Comparison of ENCODE assay signal across 15 cellular contexts in the genomic region with DNA sequence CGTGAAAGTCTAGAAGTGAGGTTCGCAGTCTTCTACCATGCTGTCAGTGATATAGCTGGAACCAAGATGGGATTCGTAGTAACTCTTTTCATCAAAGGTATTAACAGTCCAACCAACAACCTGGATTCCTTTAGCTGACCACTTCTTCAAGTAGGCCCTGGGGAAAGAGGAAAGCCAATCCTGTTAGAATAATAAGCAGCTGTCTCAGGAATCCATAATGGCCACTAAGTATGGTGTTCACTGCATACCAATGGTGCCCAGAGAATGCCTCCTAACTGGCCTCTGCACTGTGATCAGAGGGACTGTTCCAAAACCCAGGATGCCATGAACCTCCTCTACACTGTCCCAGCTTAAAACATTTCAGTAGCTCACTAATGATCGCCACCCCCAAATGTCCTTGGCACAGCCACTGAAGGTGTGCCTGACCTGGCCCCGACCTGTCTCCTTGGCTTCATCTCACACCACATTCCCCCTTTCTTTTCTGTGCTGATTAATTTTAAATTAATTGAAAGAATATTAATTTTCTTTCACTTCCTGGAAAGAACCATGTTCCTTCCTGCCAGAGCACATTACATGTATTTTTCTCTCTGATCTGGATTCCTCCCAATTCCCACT. TPM values are rescaled to one million over a fixed set of nuclear protein-coding genes. Genes with fewer than 3 reads are reported as not detected.
A peak's percentile ranks its signal among the peaks of the same experiment; 100 is the strongest.
DNase-seq lines count a peak whose midpoint lies in the region; ATAC-seq, FAIRE-seq and TF ChIP-seq lines count a peak whose summit lies in the region.
"Had no signal": no experiment of that assay in that cellular context is flagged by ENCODE, and none has a peak within 500 bp of the region (broad histone marks: within the 10 kb centered on the region; RNA-seq: fewer than 3 reads in every experiment).

No MANE protein-coding gene starts in this region.

- no peak for TF ChIP-seq CTCF in HepG2 (CRISPR knock-in tag; IDR thresholded peaks at IDR 0.05)

- no peak overlapping the region for H3K4me3 Mint-ChIP-seq in activated T-cell treated with anti-CD3 and anti-CD28 coated beads, Interleukin-2, amount 50 U/mL, for 72 hours
- no peak overlapping the region for H3K4me3 Mint-ChIP-seq in T-helper 17 cell
- H3K4me3 Mint-ChIP-seq: B cell; CD4-positive, alpha-beta T cell; HFFc6 had no signal

- intact Hi-C loops in HepG2 (cut with micrococcal nuclease; ENCODE audit: unreplicated experiment): no loop called here

- H3K27ac ChIP-seq in HepG2 (ENCODE audit: extremely low read length, insufficient read depth, low read length): no peak overlapping the region

- no peak for DNase-seq in activated T-cell treated with anti-CD3 and anti-CD28 coated beads, Interleukin-2, amount 50 U/mL, for 72 hours
- DNase-seq in activated T-cell treated with anti-CD3 and anti-CD28 coated beads, Interleukin-2, amount 50 U/mL, for 1 hour: no peak
- DNase-seq in T-helper 17 cell: no peak
- peak; percentile 85 for DNase-seq in myocyte (ENCODE audit: low read depth)
- no peak for DNase-seq in DMS79 treated with DMSO at 0.1 percent for 48 hours (lab: John Stamatoyannopoulos, UW)
- no peak for DNase-seq in HepG2 (ENCODE audit: low spot score)
- no peak for DNase-seq in MG63
- DNase-seq in DMS114 treated with DMSO at 0.1 percent for 48 hours (lab: John Stamatoyannopoulos, UW; ENCODE audit: unreplicated experiment): no peak
- DNase-seq: ACHN; CD4-positive, alpha-beta T cell; DMS153; GF-D8; HCEC 1CT; HFFc6 had no signal

- no peaks in the 10 kb centered on the region for H3K79me2 ChIP-seq in HepG2 (ENCODE audit: insufficient read depth, low read length)

- peaks cover 7 to 16% of the 10 kb centered on the region in 2 donors for H3K36me3 Mint-ChIP-seq in activated T-cell treated with anti-CD3 and anti-CD28 coated beads, Interleukin-2, amount 50 U/mL, for 72 hours (ENCODE audit: insufficient read depth in 2 of 2)
- peaks cover 10% of the 10 kb centered on the region for H3K36me3 Mint-ChIP-seq in T-helper 17 cell (ENCODE audit: low read depth)

- WGBS in HepG2 (ENCODE audit: low lambda C conversion rate): 94% methylated on average over 5 of the region's 5 CpGs

- H3K4me2 ChIP-seq in HepG2 (ENCODE audit: low read depth, low read length): no peak overlapping the region

- H3K4me3 ChIP-seq in HepG2 (replicated peaks in 1 of 3; ENCODE audit: insufficient read depth in 1 of 3, low read depth in 2 of 3, low read length in 3 of 3) (no peak overlapping the region), MG63 (no peak overlapping the region)

- no peak for FAIRE-seq in HepG2 (lab: Jason Lieb, UNC)

- no peak for TF ChIP-seq POLR2A in HepG2 (IDR thresholded peaks at IDR 0.05; ENCODE audit: insufficient read depth in 1 of 2, low read depth in 2 of 2, low read length in 2 of 2)

- TF ChIP-seq EP300 in HepG2 (IDR thresholded peaks at IDR 0.05; ENCODE audit: low read depth in 2 of 2, low read length in 2 of 2) (no peak), HepG2 (CRISPR knock-in tag; IDR thresholded peaks at IDR 0.05; ENCODE audit: borderline replicate concordance) (no peak)

- no peaks in the 10 kb centered on the region for H3K27me3 Mint-ChIP-seq in activated T-cell treated with anti-CD3 and anti-CD28 coated beads, Interleukin-2, amount 50 U/mL, for 72 hours (ENCODE audit: low read depth)
- H3K27me3 Mint-ChIP-seq in T-helper 17 cell: no peaks in the 10 kb centered on the region
- H3K27me3 Mint-ChIP-seq: B cell; CD4-positive, alpha-beta T cell had no signal

- BruUV-seq in HepG2 (replicated peaks; lab: Mats Ljungman, UMichigan): no TSS peak

- H3K9ac ChIP-seq in HepG2 (ENCODE audit: insufficient read depth, low read depth, low read length): no peak overlapping the region

- H3K9me3 Mint-ChIP-seq in activated T-cell treated with anti-CD3 and anti-CD28 coated beads, Interleukin-2, amount 50 U/mL, for 72 hours: no peaks in the 10 kb centered on the region
- H3K9me3 Mint-ChIP-seq: CD4-positive, alpha-beta T cell; HFFc6 had no signal

- H3K4me1 ChIP-seq in HepG2 (ENCODE audit: insufficient read depth, low read length): no peaks in the 10 kb centered on the region

- no peak for ATAC-seq in activated T-cell treated with anti-CD3 and anti-CD28 coated beads, Interleukin-2, amount 50 U/mL, for 72 hours (replicated peaks in 1 of 2)
- no peak for ATAC-seq in T-helper 17 cell
- no peak for ATAC-seq in HepG2

- no peak overlapping the region for H2AFZ ChIP-seq in HepG2 (ENCODE audit: low read length)

- H3K27me3 ChIP-seq in HepG2 (ENCODE audit: control insufficient read depth in 1 of 2, insufficient read depth in 2 of 2, low read length in 2 of 2): no peaks in the 10 kb centered on the region
- no peaks in the 10 kb centered on the region for H3K27me3 ChIP-seq in MG63

- H3K9me3 ChIP-seq in T-helper 17 cell (ENCODE audit: control insufficient read depth, low read length, poor library complexity, severe bottlenecking) (no peaks in the 10 kb centered on the region), HepG2 (ENCODE audit: low read length) (no peaks in the 10 kb centered on the region), MG63 (no peaks in the 10 kb centered on the region)

- POLR2A ChIA-PET in HepG2 (lab: Yijun Ruan, JAX): no interaction called here

- CTCF ChIA-PET in HepG2 (lab: Yijun Ruan, JAX; ENCODE audit: low intra/inter-chr PET ratio, low total read pairs): interaction anchor here (2.0 to 3.8 kb wide), 3 partner anchors 103 to 417 kb away, joined by 12 to 77 read pairs (median 14); no protein-coding TSS in a partner anchor

- no peak for TF ChIP-seq RAD21 in HepG2 (CRISPR knock-in tag; IDR thresholded peaks at IDR 0.05)

- no peaks in the 10 kb centered on the region for H3K4me1 Mint-ChIP-seq in activated T-cell treated with anti-CD3 and anti-CD28 coated beads, Interleukin-2, amount 50 U/mL, for 72 hours (ENCODE audit: low read depth)
- H3K4me1 Mint-ChIP-seq in T-helper 17 cell: peaks cover 2% of the 10 kb centered on the region
- H3K4me1 Mint-ChIP-seq: B cell had no signal

- H3K27ac Mint-ChIP-seq in activated T-cell treated with anti-CD3 and anti-CD28 coated beads, Interleukin-2, amount 50 U/mL, for 72 hours: peak overlapping the region; percentile 75
- H3K27ac Mint-ChIP-seq in T-helper 17 cell: peak overlapping the region; percentile 4
- H3K27ac Mint-ChIP-seq: B cell; CD4-positive, alpha-beta T cell; HFFc6 had no signal

- H4K20me1 ChIP-seq in HepG2 (ENCODE audit: insufficient read depth, low read length): no peaks in the 10 kb centered on the region

- H3K36me3 ChIP-seq in HepG2 (replicated peaks in 1 of 2; ENCODE audit: control insufficient read depth in 1 of 2, insufficient read depth in 2 of 2, low read length in 2 of 2): peaks cover 23 to 56% of the 10 kb centered on the region in 2 experiments
- peaks cover 20% of the 10 kb centered on the region for H3K36me3 ChIP-seq in MG63

- in situ Hi-C loops in HepG2 (cut with HindIII; ENCODE audit: extremely low pct_ligation_motif_present, low pct_unique_long_range_greater_than_20kb): loop anchor here (5.0 to 10.0 kb wide), 3 partner anchors 116 to 416 kb away; no protein-coding TSS in a partner anchor

RNA-seq across cellular contexts. Expression of gene GDE1, which starts 18.3 kb away (rescaled TPM):
- total RNA-seq in activated T-cell treated with anti-CD3 and anti-CD28 coated beads, Interleukin-2, amount 50 U/mL, for 72 hours: 10 to 100 TPM; 26.3 TPM
- total RNA-seq in T-helper 17 cell (10 to 100 TPM; 25.1 to 32.0 TPM), myocyte (72.5 and 77.2 TPM in 2 replicates), HepG2 (2016; rRNA removed; fragmentation: Illumina TruSeq; extraction: Trizol) (55.1 and 59.0 TPM in 2 replicates)
- 73.0 TPM for polyA plus RNA-seq in myocyte (2012)
- total RNA-seq in HepG2 (2016; cell fraction: cytosol; rRNA removed; fragmentation: Illumina TruSeq; extraction: Trizol; ENCODE audit: low read depth): 52.9 and 57.5 TPM in 2 replicates
- total RNA-seq in HepG2 (2016; cell fraction: insoluble cytoplasmic fraction; rRNA removed; fragmentation: Illumina TruSeq; extraction: Trizol): 45.6 and 63.3 TPM in 2 replicates
- total RNA-seq in HepG2 (2016; cell fraction: membrane; rRNA removed; fragmentation: Illumina TruSeq; extraction: Trizol): 123 and 138 TPM in 2 replicates
- total RNA-seq in HepG2 (2016; cell fraction: nucleus; rRNA removed; fragmentation: Illumina TruSeq; extraction: Trizol): 45.2 and 50.8 TPM in 2 replicates
- polyA plus RNA-seq in HepG2 (2011; rRNA removed): 35.9 and 38.9 TPM in 2 replicates
- 27.6 and 46.5 TPM in 2 replicates for polyA plus RNA-seq in HepG2 (2011; cell fraction: cytosol; rRNA removed)
- 10.9 and 16.7 TPM in 2 replicates for polyA plus RNA-seq in HepG2 (2011; cell fraction: nucleus; rRNA removed)
- polyA plus RNA-seq in HepG2 (2012): 89.0 and 119 TPM in 2 replicates
- polyA plus RNA-seq in HepG2 (2016; cell fraction: cytosol; fragmentation: Illumina TruSeq; extraction: Trizol; ENCODE audit: low read depth): 80.4 and 81.8 TPM in 2 replicates
- 50.5 and 58.3 TPM in 2 replicates for polyA plus RNA-seq in HepG2 (2016; cell fraction: insoluble cytoplasmic fraction; fragmentation: Illumina TruSeq; extraction: Trizol; ENCODE audit: low read depth)
- polyA plus RNA-seq in HepG2 (2016; cell fraction: membrane; fragmentation: Illumina TruSeq; extraction: Trizol; ENCODE audit: low read depth): 115 and 129 TPM in 2 replicates
- 61.2 and 70.9 TPM in 2 replicates for polyA plus RNA-seq in HepG2 (2016; cell fraction: nucleus; fragmentation: Illumina TruSeq; extraction: Trizol; ENCODE audit: insufficient read depth, low read depth)
- 12.3 and 18.4 TPM in 2 replicates for polyA minus RNA-seq in HepG2 (2011; rRNA and poly(A)+ RNA removed; ENCODE audit: low replicate concordance)
- 24.4 and 28.3 TPM in 2 replicates for polyA minus RNA-seq in HepG2 (2011; cell fraction: cytosol; rRNA and poly(A)+ RNA removed)
- 15.5 and 36.3 TPM in 2 replicates for polyA minus RNA-seq in HepG2 (2011; cell fraction: nucleus; rRNA and poly(A)+ RNA removed)
- 35.3 and 37.9 TPM in 2 replicates for total RNA-seq in MG63 (2014; rRNA removed; shearing (Covaris generic); ENCODE audit: low replicate concordance)

RNA-seq across cellular contexts. Expression of gene CCP110, which starts 20.2 kb away (rescaled TPM):
- 10 to 100 TPM; 22.9 to 30.2 TPM for total RNA-seq in activated T-cell treated with anti-CD3 and anti-CD28 coated beads, Interleukin-2, amount 50 U/mL, for 72 hours
- total RNA-seq in T-helper 17 cell (10 to 100 TPM; 13.9 to 15.4 TPM), myocyte (8.0 and 10.0 TPM in 2 replicates), HepG2 (2016; rRNA removed; fragmentation: Illumina TruSeq; extraction: Trizol) (11.1 and 19.9 TPM in 2 replicates)
- 3.9 TPM for polyA plus RNA-seq in myocyte (2012)
- total RNA-seq in HepG2 (2016; cell fraction: cytosol; rRNA removed; fragmentation: Illumina TruSeq; extraction: Trizol; ENCODE audit: low read depth): 1.7 and 2.6 TPM in 2 replicates
- total RNA-seq in HepG2 (2016; cell fraction: insoluble cytoplasmic fraction; rRNA removed; fragmentation: Illumina TruSeq; extraction: Trizol): 10.2 and 19.5 TPM in 2 replicates
- 7.1 and 7.9 TPM in 2 replicates for total RNA-seq in HepG2 (2016; cell fraction: membrane; rRNA removed; fragmentation: Illumina TruSeq; extraction: Trizol)
- 15.4 and 17.2 TPM in 2 replicates for total RNA-seq in HepG2 (2016; cell fraction: nucleus; rRNA removed; fragmentation: Illumina TruSeq; extraction: Trizol)
- polyA plus RNA-seq in HepG2 (2011; rRNA removed): 8.6 and 10.0 TPM in 2 replicates
- polyA plus RNA-seq in HepG2 (2011; cell fraction: cytosol; rRNA removed): 3.3 and 5.1 TPM in 2 replicates
- 6.8 and 10.0 TPM in 2 replicates for polyA plus RNA-seq in HepG2 (2011; cell fraction: nucleus; rRNA removed)
- polyA plus RNA-seq in HepG2 (2012): 17.7 and 18.2 TPM in 2 replicates
- 0.46 and 0.52 TPM in 2 replicates for polyA plus RNA-seq in HepG2 (2016; cell fraction: cytosol; fragmentation: Illumina TruSeq; extraction: Trizol; ENCODE audit: low read depth)
- 19.6 and 20.5 TPM in 2 replicates for polyA plus RNA-seq in HepG2 (2016; cell fraction: insoluble cytoplasmic fraction; fragmentation: Illumina TruSeq; extraction: Trizol; ENCODE audit: low read depth)
- 2.5 and 2.6 TPM in 2 replicates for polyA plus RNA-seq in HepG2 (2016; cell fraction: membrane; fragmentation: Illumina TruSeq; extraction: Trizol; ENCODE audit: low read depth)
- 23.8 and 24.5 TPM in 2 replicates for polyA plus RNA-seq in HepG2 (2016; cell fraction: nucleus; fragmentation: Illumina TruSeq; extraction: Trizol; ENCODE audit: insufficient read depth, low read depth)
- polyA minus RNA-seq in HepG2 (2011; rRNA and poly(A)+ RNA removed; ENCODE audit: low replicate concordance): 3.5 and 5.4 TPM in 2 replicates
- 7.8 and 8.1 TPM in 2 replicates for polyA minus RNA-seq in HepG2 (2011; cell fraction: cytosol; rRNA and poly(A)+ RNA removed)
- 18.4 and 23.4 TPM in 2 replicates for polyA minus RNA-seq in HepG2 (2011; cell fraction: nucleus; rRNA and poly(A)+ RNA removed)
- total RNA-seq in MG63 (2014; rRNA removed; shearing (Covaris generic); ENCODE audit: low replicate concordance): 10.7 TPM in 2 replicates

RNA-seq across cellular contexts. Expression of gene VPS35L, which starts 51.9 kb away (rescaled TPM):
- total RNA-seq in activated T-cell treated with anti-CD3 and anti-CD28 coated beads, Interleukin-2, amount 50 U/mL, for 72 hours: 10 to 100 TPM; 46.5 to 57.8 TPM
- total RNA-seq in T-helper 17 cell (10 to 100 TPM; 37.6 to 47.6 TPM), myocyte (30.8 and 32.8 TPM in 2 replicates), HepG2 (2016; rRNA removed; fragmentation: Illumina TruSeq; extraction: Trizol) (0.97 and 1.4 TPM in 2 replicates)
- 46.4 TPM for polyA plus RNA-seq in myocyte (2012)
- total RNA-seq in HepG2 (2016; cell fraction: cytosol; rRNA removed; fragmentation: Illumina TruSeq; extraction: Trizol; ENCODE audit: low read depth): 1.1 and 1.5 TPM in 2 replicates
- 0.76 and 1.1 TPM in 2 replicates for total RNA-seq in HepG2 (2016; cell fraction: insoluble cytoplasmic fraction; rRNA removed; fragmentation: Illumina TruSeq; extraction: Trizol)
- total RNA-seq in HepG2 (2016; cell fraction: membrane; rRNA removed; fragmentation: Illumina TruSeq; extraction: Trizol): 1.9 and 2.0 TPM in 2 replicates
- 1.5 and 1.6 TPM in 2 replicates for total RNA-seq in HepG2 (2016; cell fraction: nucleus; rRNA removed; fragmentation: Illumina TruSeq; extraction: Trizol)
- polyA plus RNA-seq in HepG2 (2011; rRNA removed): 1.6 and 1.9 TPM in 2 replicates
- polyA plus RNA-seq in HepG2 (2011; cell fraction: cytosol; rRNA removed): 1.5 and 1.8 TPM in 2 replicates
- 2.1 and 2.7 TPM in 2 replicates for polyA plus RNA-seq in HepG2 (2011; cell fraction: nucleus; rRNA removed)
- polyA plus RNA-seq in HepG2 (2012): 2.7 and 3.0 TPM in 2 replicates
- 0.57 and 0.96 TPM in 2 replicates for polyA plus RNA-seq in HepG2 (2016; cell fraction: cytosol; fragmentation: Illumina TruSeq; extraction: Trizol; ENCODE audit: low read depth)
- 1.3 and 1.4 TPM in 2 replicates for polyA plus RNA-seq in HepG2 (2016; cell fraction: insoluble cytoplasmic fraction; fragmentation: Illumina TruSeq; extraction: Trizol; ENCODE audit: low read depth)
- polyA plus RNA-seq in HepG2 (2016; cell fraction: membrane; fragmentation: Illumina TruSeq; extraction: Trizol; ENCODE audit: low read depth): 1.2 and 1.5 TPM in 2 replicates
- polyA plus RNA-seq in HepG2 (2016; cell fraction: nucleus; fragmentation: Illumina TruSeq; extraction: Trizol; ENCODE audit: insufficient read depth, low read depth): 1.2 and 1.7 TPM in 2 replicates
- polyA minus RNA-seq in HepG2 (2011; rRNA and poly(A)+ RNA removed; ENCODE audit: low replicate concordance): 4.2 and 19.9 TPM in 2 replicates
- 1.2 and 3.5 TPM in 2 replicates for polyA minus RNA-seq in HepG2 (2011; cell fraction: cytosol; rRNA and poly(A)+ RNA removed)
- 5.8 and 9.1 TPM in 2 replicates for polyA minus RNA-seq in HepG2 (2011; cell fraction: nucleus; rRNA and poly(A)+ RNA removed)
- total RNA-seq in MG63 (2014; rRNA removed; shearing (Covaris generic); ENCODE audit: low replicate concordance): 6.7 and 7.6 TPM in 2 replicates
